21 cellular contexts compared by ENCODE assay signal in genomic region chr2:191292869-191293268, GRCh38.
"Had no signal": no experiment of that assay in that cellular context is flagged by ENCODE, and none has a peak within 500 bp of the region (broad histone marks: within the 10 kb centered on the region; RNA-seq: fewer than 3 reads in every experiment).

No MANE protein-coding gene starts in this region.

- H3K4me1 Mint-ChIP-seq: naive thymus-derived CD8-positive, alpha-beta T cell had no signal

- H3K4me3 Mint-ChIP-seq: naive thymus-derived CD8-positive, alpha-beta T cell; stimulated activated naive B cell treated with anti-CD40 and anti-IgM and Interleukin-4, amounts not matched to agents 10 μg/mL and 1 μg/mL and 100 μg/mL, for 72 hours; stimulated activated naive CD8-positive, alpha-beta T cell treated with anti-CD3 and anti-CD28 coated beads, Interleukin-15, Interleukin-2, amounts not matched to agents 100 ng/mL and 50 ng/mL, for 24 hours had no signal

- H3K9me3 Mint-ChIP-seq: naive thymus-derived CD8-positive, alpha-beta T cell; stimulated activated naive B cell treated with anti-CD40 and anti-IgM and Interleukin-4, amounts not matched to agents 10 μg/mL and 1 μg/mL and 100 μg/mL, for 72 hours; stimulated activated naive CD8-positive, alpha-beta T cell treated with anti-CD3 and anti-CD28 coated beads, Interleukin-15, Interleukin-2, amounts not matched to agents 100 ng/mL and 50 ng/mL, for 24 hours had no signal

- H3K36me3 Mint-ChIP-seq: naive thymus-derived CD8-positive, alpha-beta T cell; stimulated activated naive B cell treated with anti-CD40 and anti-IgM and Interleukin-4, amounts not matched to agents 10 μg/mL and 1 μg/mL and 100 μg/mL, for 72 hours had no signal

- DNase-seq: cerebellar nuclear complex; cortex of kidney; head of caudate nucleus; kidney; naive thymus-derived CD8-positive, alpha-beta T cell; occipital lobe; pancreas; retina; right lobe of liver; small intestine; stimulated activated CD4-positive, alpha-beta T cell treated with anti-CD3 and anti-CD28 coated beads, Interleukin-15, amount 100 ng/mL, for 24 hours; stimulated activated CD4-positive, alpha-beta T cell treated with anti-CD3 and anti-CD28 coated beads, Interleukin-2, amount 100 ng/mL, for 48 hours; stimulated activated naive B cell treated with anti-CD40 and anti-IgM and Interleukin-4, amounts not matched to agents 10 μg/mL and 1 μg/mL and 100 μg/mL, for 72 hours; upper lobe of right lung; uterus had no signal

- H3K27ac ChIP-seq: pancreas, right lobe of liver, thoracic aorta, tibial nerve, upper lobe of right lung, uterus had no signal

- H3K4me1 ChIP-seq: uterus had no signal

- H3K36me3 ChIP-seq: pancreas, thoracic aorta, tibial nerve, upper lobe of right lung, uterus had no signal

- ATAC-seq: esophagus mucosa; left lobe of liver; naive thymus-derived CD8-positive, alpha-beta T cell; pancreas; right lobe of liver; stimulated activated naive B cell treated with anti-CD40 and anti-IgM and Interleukin-4, amounts not matched to agents 10 μg/mL and 1 μg/mL and 100 μg/mL, for 72 hours; upper lobe of right lung had no signal

- H3K27me3 ChIP-seq: pancreas, right lobe of liver, tibial nerve, upper lobe of right lung, uterus had no signal

- H3K9me3 ChIP-seq: pancreas, right lobe of liver, thoracic aorta, tibial nerve, upper lobe of right lung, uterus had no signal

- H3K27me3 Mint-ChIP-seq: stimulated activated naive B cell treated with anti-CD40 and anti-IgM and Interleukin-4, amounts not matched to agents 10 μg/mL and 1 μg/mL and 100 μg/mL, for 72 hours; stimulated activated naive CD8-positive, alpha-beta T cell treated with anti-CD3 and anti-CD28 coated beads, Interleukin-15, Interleukin-2, amounts not matched to agents 100 ng/mL and 50 ng/mL, for 24 hours had no signal

- H3K27ac Mint-ChIP-seq: naive thymus-derived CD8-positive, alpha-beta T cell; stimulated activated naive B cell treated with anti-CD40 and anti-IgM and Interleukin-4, amounts not matched to agents 10 μg/mL and 1 μg/mL and 100 μg/mL, for 72 hours; stimulated activated naive CD8-positive, alpha-beta T cell treated with anti-CD3 and anti-CD28 coated beads, Interleukin-15, Interleukin-2, amounts not matched to agents 100 ng/mL and 50 ng/mL, for 24 hours had no signal

- H3K4me3 ChIP-seq: lung, pancreas, right lobe of liver, thoracic aorta, tibial nerve, upper lobe of right lung, uterus had no signal
